ENCODE assay signal across 8 cellular contexts in genomic region chr1:156497743-156498446, GRCh38. TPM values are rescaled to one million over a fixed set of nuclear protein-coding genes. Genes with fewer than 3 reads are reported as not detected.
DNase-seq lines count a peak whose midpoint lies in the region; ATAC-seq and TF ChIP-seq lines count a peak whose summit lies in the region.

No MANE protein-coding gene starts in this region.

- H3K27ac Mint-ChIP-seq in CD8-positive, alpha-beta T cell = peak overlapping the region; percentile 53
- H3K27ac Mint-ChIP-seq in Caco-2 (ENCODE audit: unreplicated experiment) = no peak overlapping the region

- no peak for TF ChIP-seq EP300 in ovary (IDR thresholded peaks at IDR 0.05)

- BruUV-seq in Caco-2 (replicated peaks; lab: Mats Ljungman, UMichigan) = no TSS peak

- no peak for ATAC-seq in CD8-positive, alpha-beta T cell
- no peak for ATAC-seq in HG02973 (IDR thresholded peaks at IDR 0.05; ENCODE audit: unreplicated experiment)

- H3K4me1 Mint-ChIP-seq in CD8-positive, alpha-beta T cell (ENCODE audit: low read depth) = peaks cover 78% of the 10 kb centered on the region
- H3K4me1 Mint-ChIP-seq in Caco-2 (ENCODE audit: low read depth, unreplicated experiment) = peaks cover 10% of the 10 kb centered on the region

- 28 to 39% (median 33%) methylated on average over 6 of the region's 6 CpGs for WGBS in ovary, 3 donors

- peaks cover 36% of the 10 kb centered on the region for H3K36me3 Mint-ChIP-seq in CD8-positive, alpha-beta T cell
- H3K36me3 Mint-ChIP-seq in Caco-2 (ENCODE audit: insufficient read depth, unreplicated experiment) = peaks cover under 1% of the 10 kb centered on the region

- CTCF ChIA-PET in CD8-positive, alpha-beta T cell (lab: Charles Lee) = interaction anchor here (0.8 to 6.8 kb wide), 6 partner anchors 9 to 111 kb away, joined by 3 to 66 read pairs (median 4); no protein-coding TSS in a partner anchor
- CTCF ChIA-PET in Caco-2 (lab: Charles Lee) = no interaction called here

- TF ChIP-seq POLR2A in ovary (IDR thresholded peaks at IDR 0.05) = no peak

- no peak for DNase-seq in CD8-positive, alpha-beta T cell
- peak; percentile 53 for DNase-seq in NCI-H82 treated with DMSO at 0.1 percent for 48 hours (lab: John Stamatoyannopoulos, UW; ENCODE audit: unreplicated experiment)
- peak in 3 of 5 donors; percentile 34 to 55 (median 48) for DNase-seq in ovary
- DNase-seq in Caco-2 = no peak
- DNase-seq in cerebellum (ENCODE audit: low spot score) = no peak
- DNase-seq in HPDE6-E6E7 (ENCODE audit: extremely low spot score) = no peak

- POLR2A ChIA-PET in CD8-positive, alpha-beta T cell (lab: Charles Lee) = interaction anchor here (0.9 to 8.1 kb wide), 3 partner anchors 11 to 84 kb away, joined by 3 to 203 read pairs (median 3); no protein-coding TSS in a partner anchor
- POLR2A ChIA-PET in Caco-2 (lab: Charles Lee) = no interaction called here

- no peaks in the 10 kb centered on the region for H3K9me3 ChIP-seq in CD8-positive, alpha-beta T cell (ENCODE audit: low read length)
- no peaks in the 10 kb centered on the region for H3K9me3 ChIP-seq in endocrine pancreas (ENCODE audit: control insufficient read depth, low read length)
- no peaks in the 10 kb centered on the region for H3K9me3 ChIP-seq in ovary
- H3K9me3 ChIP-seq in Caco-2 = no peaks in the 10 kb centered on the region

- peak overlapping the region; percentile 5 for H3K9ac ChIP-seq in endocrine pancreas (ENCODE audit: control insufficient read depth, insufficient read depth, low read length)

- peaks cover 80% of the 10 kb centered on the region for H3K4me1 ChIP-seq in CD8-positive, alpha-beta T cell (ENCODE audit: insufficient read depth, low read length)
- H3K4me1 ChIP-seq in endocrine pancreas (ENCODE audit: control insufficient read depth, insufficient read depth, low read length) (peaks cover 6% of the 10 kb centered on the region), ovary (ENCODE audit: insufficient read depth) (peaks cover 51% of the 10 kb centered on the region), Caco-2 (peaks cover 22% of the 10 kb centered on the region)

- H3K9me3 Mint-ChIP-seq in CD8-positive, alpha-beta T cell = no peaks in the 10 kb centered on the region
- H3K9me3 Mint-ChIP-seq in Caco-2 (ENCODE audit: unreplicated experiment) = no peaks in the 10 kb centered on the region

- intact Hi-C loops in CD8-positive, alpha-beta T cell (cut with DNase I, micrococcal nuclease) = loop anchor here in 1 of 2 experiments (5.0 kb wide), 2 partner anchors 34 to 639 kb away; partner anchors contain the start of gene ETV3
- intact Hi-C loops in ovary (cut with DNase I) = loop anchor here in 1 of 4 donors (5.0 kb wide), 1 partner anchor 36 kb away; no protein-coding TSS in a partner anchor
- intact Hi-C loops in Caco-2 (cut with micrococcal nuclease; ENCODE audit: unreplicated experiment) = no loop called here

- no peak for TF ChIP-seq CTCF in CD8-positive, alpha-beta T cell (IDR thresholded peaks at IDR 0.05)
- TF ChIP-seq CTCF in ovary (IDR thresholded peaks at IDR 0.05) (no peak), Caco-2 (IDR thresholded peaks at IDR 0.05; ENCODE audit: insufficient read depth in 1 of 2, low read depth in 1 of 2, low read length in 1 of 2, severe bottlenecking in 1 of 2, unreplicated experiment in 1 of 2) (no peak)

- no peaks in the 10 kb centered on the region for H3K27me3 ChIP-seq in CD8-positive, alpha-beta T cell (ENCODE audit: insufficient read depth, low read length)
- no peaks in the 10 kb centered on the region for H3K27me3 ChIP-seq in endocrine pancreas (ENCODE audit: control insufficient read depth, insufficient read depth, low read length)
- H3K27me3 ChIP-seq in ovary = no peaks in the 10 kb centered on the region
- H3K27me3 ChIP-seq in Caco-2 (replicated peaks; ENCODE audit: control insufficient read depth, insufficient read depth, low read length) = no peaks in the 10 kb centered on the region

- peak overlapping the region; percentile 92 for H3K4me3 Mint-ChIP-seq in CD8-positive, alpha-beta T cell
- no peak overlapping the region for H3K4me3 Mint-ChIP-seq in Caco-2 (ENCODE audit: unreplicated experiment)

- H3K27me3 Mint-ChIP-seq in CD8-positive, alpha-beta T cell (ENCODE audit: low read depth) = no peaks in the 10 kb centered on the region
- H3K27me3 Mint-ChIP-seq in Caco-2 (ENCODE audit: insufficient read depth, unreplicated experiment) = no peaks in the 10 kb centered on the region

- no peak overlapping the region for H3K4me3 ChIP-seq in CD8-positive, alpha-beta T cell (ENCODE audit: low read depth, low read length)
- H3K4me3 ChIP-seq in endocrine pancreas (ENCODE audit: control insufficient read depth, insufficient read depth, low read length) (no peak overlapping the region), ovary (no peak overlapping the region), Caco-2 (ENCODE audit: low read depth, low read length) (no peak overlapping the region)

- no peak overlapping the region for H3K27ac ChIP-seq in CD8-positive, alpha-beta T cell (ENCODE audit: low read depth, low read length)
- H3K27ac ChIP-seq in ovary = peak overlapping the region; percentile 99 to 100

- H3K36me3 ChIP-seq in CD8-positive, alpha-beta T cell (ENCODE audit: insufficient read depth, low read length) = no peaks in the 10 kb centered on the region
- H3K36me3 ChIP-seq in endocrine pancreas (ENCODE audit: control insufficient read depth, insufficient read depth, low read length) (no peaks in the 10 kb centered on the region), ovary (no peaks in the 10 kb centered on the region), Caco-2 (ENCODE audit: control insufficient read depth, insufficient read depth, low read length) (no peaks in the 10 kb centered on the region)

RNA-seq across cellular contexts. Expression of gene MEF2D, which starts 2.7 kb away (rescaled TPM):
- 100 to 1,000 TPM; 227 to 230 TPM for total RNA-seq in CD8-positive, alpha-beta T cell
- total RNA-seq in ovary = 10 to 100 TPM; 30.0 to 96.6 (median 64.0) TPM
- polyA plus RNA-seq in ovary = 10 to 100 TPM; 33.0 to 40.1 TPM
- total RNA-seq in Caco-2 (2022) = 18.6 and 21.4 TPM in 2 replicates
- 6.5 TPM for total RNA-seq in cerebellum

Comparison
In these comparisons a context has a peak if more than half of its experiments do, and no peak if none do; other contexts are left out.
1. DNase-seq: peak in NCI-H82 treated with DMSO at 0.1 percent for 48 hours (single experiment) and ovary (3 of 5); none in CD8-positive, alpha-beta T cell (0 of 7), Caco-2 (0 of 2), cerebellum (single experiment) and HPDE6-E6E7 (single experiment).